In the genomic region with DNA sequence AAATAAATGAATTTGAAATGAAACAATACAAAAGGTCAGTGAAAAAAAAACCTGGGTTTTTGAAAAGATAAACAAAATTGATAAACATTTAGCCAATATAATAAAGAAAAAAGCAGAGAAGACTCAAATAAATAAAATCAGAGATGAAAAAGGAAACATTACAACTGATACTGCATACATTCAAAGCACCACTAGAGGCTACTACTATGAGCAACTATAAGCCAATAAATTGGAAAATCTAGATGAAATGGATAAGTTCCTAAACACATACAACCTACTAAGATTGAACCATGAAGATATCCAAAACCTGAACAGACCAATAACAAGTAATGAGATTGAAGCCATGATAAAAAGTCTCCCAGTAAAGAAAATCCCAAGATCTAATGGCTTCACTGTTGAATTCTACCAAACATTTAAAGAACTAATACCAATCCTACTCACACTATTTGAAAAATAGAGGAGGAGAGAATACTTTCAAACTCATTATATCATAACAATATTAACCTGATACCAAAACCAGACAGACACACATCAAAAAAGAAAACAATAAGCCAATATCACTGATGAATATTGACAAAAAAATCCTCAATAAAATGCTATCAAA, we compare ENCODE assay signal across 13 cellular contexts.
DNase-seq lines count a peak whose midpoint lies in the region; TF ChIP-seq lines count a peak whose summit lies in the region.
"Had no signal": no experiment of that assay in that cellular context is flagged by ENCODE, and none has a peak within 500 bp of the region (broad histone marks: within the 10 kb centered on the region; RNA-seq: fewer than 3 reads in every experiment).

No MANE protein-coding gene starts in this region.

- H3K23ac ChIP-seq in mesenchymal stem cell (ENCODE audit: low read length in 2 of 2) = no peak overlapping the region

- H4K20me1 ChIP-seq in DOHH2 (ENCODE audit: control insufficient read depth, insufficient read depth, low read depth, low read length) = no peaks in the 10 kb centered on the region

- H3K9me3 ChIP-seq in DOHH2 (ENCODE audit: control insufficient read depth, insufficient read depth, low read length) = no peaks in the 10 kb centered on the region
- H3K9me3 ChIP-seq in liver (ENCODE audit: control insufficient read depth in 4 of 4, low read length in 3 of 4) = no peaks in the 10 kb centered on the region
- no peaks in the 10 kb centered on the region for H3K9me3 ChIP-seq in mesenchymal stem cell (ENCODE audit: control insufficient read depth, low read length)

- H3F3A ChIP-seq in DOHH2 (ENCODE audit: control insufficient read depth, insufficient read depth) = no peaks in the 10 kb centered on the region

- H3K79me1 ChIP-seq in mesenchymal stem cell (replicated peaks; ENCODE audit: low read length, poor library complexity, severe bottlenecking) = no peaks in the 10 kb centered on the region

- no peak overlapping the region for H3K27ac ChIP-seq in DOHH2 (ENCODE audit: low read depth, low read length)
- H3K27ac ChIP-seq in liver (ENCODE audit: low read depth in 1 of 2, low read length in 2 of 2) = no peak overlapping the region
- H3K27ac ChIP-seq in coronary artery = no peak overlapping the region
- H3K27ac ChIP-seq in mesenchymal stem cell (ENCODE audit: low read length, poor library complexity, severe bottlenecking) = no peak overlapping the region

- TF ChIP-seq CTCF in DOHH2 (IDR thresholded peaks at IDR 0.05; ENCODE audit: low read depth, low read length, poor library complexity, severe bottlenecking) (peak; percentile 32), liver (IDR thresholded peaks at IDR 0.05; ENCODE audit: low read depth, low read length, missing input control) (peak; percentile 35), coronary artery (IDR thresholded peaks at IDR 0.05) (no peak)

- no peak overlapping the region for H4K91ac ChIP-seq in mesenchymal stem cell (ENCODE audit: low read length)

- no peak overlapping the region for H2BK120ac ChIP-seq in mesenchymal stem cell (ENCODE audit: low read depth, low read length)

- no peak overlapping the region for H2BK5ac ChIP-seq in mesenchymal stem cell (ENCODE audit: low read depth, low read length, poor library complexity, severe bottlenecking)

- H3K4me3 ChIP-seq in DOHH2 (ENCODE audit: low read length) (no peak overlapping the region), liver (ENCODE audit: low read depth in 1 of 3, low read length in 3 of 3) (no peak overlapping the region), coronary artery (no peak overlapping the region), mesenchymal stem cell (ENCODE audit: insufficient read depth in 1 of 2, low read depth in 1 of 2, low read length in 2 of 2) (no peak overlapping the region)

- no peak overlapping the region for H2BK12ac ChIP-seq in mesenchymal stem cell (ENCODE audit: low read length in 2 of 2)

- H3K18ac ChIP-seq in mesenchymal stem cell (ENCODE audit: low read depth in 1 of 2, low read length in 2 of 2) = no peak overlapping the region

- H3K9ac ChIP-seq in liver (ENCODE audit: low read depth in 1 of 2, low read length in 2 of 2) (no peak overlapping the region), mesenchymal stem cell (ENCODE audit: low read length) (no peak overlapping the region)

- no peak overlapping the region for H2AFZ ChIP-seq in mesenchymal stem cell (ENCODE audit: low read depth, low read length)

- DNase-seq in HT-29 (ENCODE audit: low spot score) (peak; percentile 50), amniotic epithelial cell (ENCODE audit: low read depth) (peak; percentile 27), coronary artery (ENCODE audit: low spot score) (no peak), mesenchymal stem cell (no peak)
- no peak for DNase-seq in stimulated activated CD8-positive, alpha-beta memory T cell treated with anti-CD3 and anti-CD28 coated beads, Interleukin-4, amount 100 ng/mL, for 48 hours
- DNase-seq in activated effector memory CD4-positive, alpha-beta T cell treated with Interleukin-2 at 50 U/mL for 16 hours = no peak
- DNase-seq: dermis blood vessel endothelial cell; DMS79 treated with DMSO at 0.1 percent for 48 hours; H7; NCI-H1436 treated with DMSO at 0.1 percent for 48 hours; stimulated activated naive CD8-positive, alpha-beta T cell treated with anti-CD3 and anti-CD28 coated beads, Interleukin-15, Interleukin-2, amounts not matched to agents 100 U/mL and 50 U/mL, for 24 hours had no signal

- TF ChIP-seq RAD21 in liver (IDR thresholded peaks at IDR 0.05) = peak in 1 of 2 donors; percentile 64

- no peak overlapping the region for H3K14ac ChIP-seq in mesenchymal stem cell (ENCODE audit: low read length in 2 of 2)

- H3K9me2 ChIP-seq in DOHH2 (replicated peaks; ENCODE audit: control insufficient read depth, low read length) = no peaks in the 10 kb centered on the region

- H4K8ac ChIP-seq in mesenchymal stem cell (ENCODE audit: low read length) = no peak overlapping the region

- H2BK15ac ChIP-seq in mesenchymal stem cell (ENCODE audit: low read depth, poor library complexity, severe bottlenecking) = no peak overlapping the region

- no peak overlapping the region for H2AK5ac ChIP-seq in mesenchymal stem cell (ENCODE audit: low read length, severe bottlenecking)

- H3K4me2 ChIP-seq in DOHH2 (ENCODE audit: low read length) = no peak overlapping the region
- H3K4me2 ChIP-seq in mesenchymal stem cell (ENCODE audit: low read length, poor library complexity, severe bottlenecking) = no peak overlapping the region

- no peak overlapping the region for H3K4ac ChIP-seq in mesenchymal stem cell (ENCODE audit: low read depth in 1 of 2, low read length in 2 of 2)

- H3K36me3 ChIP-seq in DOHH2 (ENCODE audit: control insufficient read depth, low read length) (no peaks in the 10 kb centered on the region), liver (ENCODE audit: control insufficient read depth in 4 of 4, insufficient read depth in 3 of 4, low read depth in 1 of 4, low read length in 3 of 4) (no peaks in the 10 kb centered on the region), mesenchymal stem cell (ENCODE audit: control insufficient read depth in 1 of 2, insufficient read depth in 2 of 2, low read depth in 1 of 2, low read length in 2 of 2) (no peaks in the 10 kb centered on the region)

- H3K79me2 ChIP-seq in DOHH2 (ENCODE audit: control insufficient read depth, low read length) = no peaks in the 10 kb centered on the region

- H3K27me3 ChIP-seq in DOHH2 (ENCODE audit: control insufficient read depth, low read length) = no peaks in the 10 kb centered on the region
- no peaks in the 10 kb centered on the region for H3K27me3 ChIP-seq in liver (ENCODE audit: control insufficient read depth in 4 of 4, insufficient read depth in 4 of 4, low read length in 3 of 4)
- H3K27me3 ChIP-seq in mesenchymal stem cell (ENCODE audit: control insufficient read depth in 1 of 2, insufficient read depth in 1 of 2, low read length in 2 of 2) = no peaks in the 10 kb centered on the region

- no peaks in the 10 kb centered on the region for H3K4me1 ChIP-seq in DOHH2 (ENCODE audit: control insufficient read depth, low read length)
- H3K4me1 ChIP-seq in liver (ENCODE audit: control insufficient read depth in 4 of 4, insufficient read depth in 4 of 4, low read length in 3 of 4) = no peaks in the 10 kb centered on the region
- H3K4me1 ChIP-seq in mesenchymal stem cell (ENCODE audit: control insufficient read depth, insufficient read depth, low read depth, low read length) = no peaks in the 10 kb centered on the region

TF ChIP-seq in liver, 16 proteins besides CTCF, POLR2A, EP300 and RAD21 (continues in another document):
- TF ChIP-seq RXRA (IDR thresholded peaks at IDR 0.05) (no peak), JUND (IDR thresholded peaks at IDR 0.05) (no peak), TAF1 (conservative IDR thresholded peaks at IDR 0.05) (no peak), HNF4G (IDR thresholded peaks at IDR 0.05) (no peak), FOXA2 (IDR thresholded peaks at IDR 0.05) (no peak), SP1 (IDR thresholded peaks at IDR 0.05) (no peak), FOXA1 (IDR thresholded peaks at IDR 0.05) (no peak), GABPA (IDR thresholded peaks at IDR 0.05 in 1 of 2, conservative IDR thresholded peaks at IDR 0.05 in 1 of 2) (no peak), NR2F2 (IDR thresholded peaks at IDR 0.05) (no peak)
- TF ChIP-seq, protein P1, sequence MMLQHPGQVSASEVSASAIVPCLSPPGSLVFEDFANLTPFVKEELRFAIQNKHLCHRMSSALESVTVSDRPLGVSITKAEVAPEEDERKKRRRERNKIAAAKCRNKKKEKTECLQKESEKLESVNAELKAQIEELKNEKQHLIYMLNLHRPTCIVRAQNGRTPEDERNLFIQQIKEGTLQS (IDR thresholded peaks at IDR 0.05) = no peak
- TF ChIP-seq, protein P2, sequence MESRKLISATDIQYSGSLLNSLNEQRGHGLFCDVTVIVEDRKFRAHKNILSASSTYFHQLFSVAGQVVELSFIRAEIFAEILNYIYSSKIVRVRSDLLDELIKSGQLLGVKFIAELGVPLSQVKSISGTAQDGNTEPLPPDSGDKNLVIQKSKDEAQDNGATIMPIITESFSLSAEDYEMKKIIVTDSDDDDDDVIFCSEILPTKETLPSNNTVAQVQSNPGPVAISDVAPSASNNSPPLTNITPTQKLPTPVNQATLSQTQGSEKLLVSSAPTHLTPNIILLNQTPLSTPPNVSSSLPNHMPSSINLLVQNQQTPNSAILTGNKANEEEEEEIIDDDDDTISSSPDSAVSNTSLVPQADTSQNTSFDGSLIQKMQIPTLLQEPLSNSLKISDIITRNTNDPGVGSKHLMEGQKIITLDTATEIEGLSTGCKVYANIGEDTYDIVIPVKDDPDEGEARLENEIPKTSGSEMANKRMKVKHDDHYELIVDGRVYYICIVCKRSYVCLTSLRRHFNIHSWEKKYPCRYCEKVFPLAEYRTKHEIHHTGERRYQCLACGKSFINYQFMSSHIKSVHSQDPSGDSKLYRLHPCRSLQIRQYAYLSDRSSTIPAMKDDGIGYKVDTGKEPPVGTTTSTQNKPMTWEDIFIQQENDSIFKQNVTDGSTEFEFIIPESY (IDR thresholded peaks at IDR 0.05) = no peak

Comparison
In these comparisons a context has a peak if more than half of its experiments do, and no peak if none do; other contexts are left out.
1. DNase-seq: peak in HT-29 (single experiment) and amniotic epithelial cell (single experiment); none in coronary artery (single experiment), stimulated activated CD8-positive, alpha-beta memory T cell treated with anti-CD3 and anti-CD28 coated beads, Interleukin-4, amount 100 ng/mL, for 48 hours (single experiment), mesenchymal stem cell (single experiment) and activated effector memory CD4-positive, alpha-beta T cell treated with Interleukin-2 at 50 U/mL for 16 hours (single experiment).